In the genomic region with DNA sequence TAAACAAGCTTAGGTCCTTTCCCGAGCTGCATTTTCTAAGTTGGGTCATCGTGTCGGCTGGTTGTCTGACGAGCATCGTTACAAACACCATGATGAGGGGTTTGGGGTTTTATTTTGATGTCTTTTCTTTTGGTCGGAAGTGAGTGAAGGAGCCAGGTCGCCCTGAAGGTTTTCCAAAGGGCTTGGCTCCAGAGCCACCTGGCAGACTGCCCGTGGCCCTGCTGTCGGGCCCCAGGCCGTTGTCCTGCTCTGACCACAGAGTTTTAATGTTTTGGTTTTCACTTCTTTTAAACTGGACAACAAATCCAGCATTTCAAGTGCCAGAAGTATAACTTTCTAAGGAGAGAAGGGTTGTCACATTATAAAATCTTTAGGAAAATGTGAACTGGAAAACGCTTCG, we compare ENCODE assay signal across 19 cellular contexts.
"Had no signal": no experiment of that assay in that cellular context is flagged by ENCODE, and none has a peak within 500 bp of the region (broad histone marks: within the 10 kb centered on the region; RNA-seq: fewer than 3 reads in every experiment).

No MANE protein-coding gene starts in this region.

- H3K4me1 ChIP-seq: body of pancreas, esophagus muscularis mucosa, gastroesophageal sphincter, lower lobe of right lung, prostate gland had no signal

- H3K27me3 Mint-ChIP-seq: activated CD4-positive, alpha-beta memory T cell treated with anti-CD3 and anti-CD28 coated beads for 36 hours; activated naive CD4-positive, alpha-beta T cell treated with anti-CD3 and anti-CD28 coated beads, Interleukin-2, amount 50 U/mL, for 24 hours; effector memory CD8-positive, alpha-beta T cell; stimulated activated naive CD8-positive, alpha-beta T cell treated with anti-CD3 and anti-CD28 coated beads, Interleukin-15, amount 100 ng/mL, for 72 hours; type B pancreatic cell had no signal

- H3K9me3 Mint-ChIP-seq: activated CD4-positive, alpha-beta memory T cell treated with anti-CD3 and anti-CD28 coated beads for 36 hours; activated naive CD4-positive, alpha-beta T cell treated with anti-CD3 and anti-CD28 coated beads, Interleukin-2, amount 50 U/mL, for 24 hours; effector memory CD8-positive, alpha-beta T cell; natural killer cell; stimulated activated effector memory CD8-positive, alpha-beta T cell treated with anti-CD3 and anti-CD28 coated beads, Interleukin-12 subunit alpha, Interleukin-12 subunit beta, amount 100 ng/mL, for 72 hours; stimulated activated naive CD8-positive, alpha-beta T cell treated with anti-CD3 and anti-CD28 coated beads, Interleukin-15, amount 100 ng/mL, for 72 hours; type B pancreatic cell had no signal

- H3K27ac Mint-ChIP-seq: activated CD4-positive, alpha-beta memory T cell treated with anti-CD3 and anti-CD28 coated beads for 36 hours; activated naive CD4-positive, alpha-beta T cell treated with anti-CD3 and anti-CD28 coated beads, Interleukin-2, amount 50 U/mL, for 24 hours; effector memory CD8-positive, alpha-beta T cell; stimulated activated effector memory CD8-positive, alpha-beta T cell treated with anti-CD3 and anti-CD28 coated beads, Interleukin-12 subunit alpha, Interleukin-12 subunit beta, amount 100 ng/mL, for 72 hours; stimulated activated naive CD8-positive, alpha-beta T cell treated with anti-CD3 and anti-CD28 coated beads, Interleukin-15, amount 100 ng/mL, for 72 hours; type B pancreatic cell had no signal

- H3K4me3 ChIP-seq: body of pancreas, cardiac muscle cell, esophagus muscularis mucosa, gastroesophageal sphincter, lower lobe of right lung, prostate gland, SK-N-MC, skin epidermis had no signal

- FAIRE-seq: islet of Langerhans had no signal

- H3K4me1 Mint-ChIP-seq: activated naive CD4-positive, alpha-beta T cell treated with anti-CD3 and anti-CD28 coated beads, Interleukin-2, amount 50 U/mL, for 24 hours; stimulated activated effector memory CD8-positive, alpha-beta T cell treated with anti-CD3 and anti-CD28 coated beads, Interleukin-12 subunit alpha, Interleukin-12 subunit beta, amount 100 ng/mL, for 72 hours had no signal

- H3K9me3 ChIP-seq: body of pancreas, esophagus muscularis mucosa, gastroesophageal sphincter, lower lobe of right lung, prostate gland had no signal

- H3K4me3 Mint-ChIP-seq: activated CD4-positive, alpha-beta memory T cell treated with anti-CD3 and anti-CD28 coated beads for 36 hours; activated naive CD4-positive, alpha-beta T cell treated with anti-CD3 and anti-CD28 coated beads, Interleukin-2, amount 50 U/mL, for 24 hours; effector memory CD8-positive, alpha-beta T cell; natural killer cell; stimulated activated effector memory CD8-positive, alpha-beta T cell treated with anti-CD3 and anti-CD28 coated beads, Interleukin-12 subunit alpha, Interleukin-12 subunit beta, amount 100 ng/mL, for 72 hours; stimulated activated naive CD8-positive, alpha-beta T cell treated with anti-CD3 and anti-CD28 coated beads, Interleukin-15, amount 100 ng/mL, for 72 hours; type B pancreatic cell had no signal

- H3K27me3 ChIP-seq: body of pancreas, cardiac muscle cell, esophagus muscularis mucosa, gastroesophageal sphincter had no signal

- H3K27ac ChIP-seq: body of pancreas, cardiac muscle cell, esophagus muscularis mucosa, gastroesophageal sphincter, lower lobe of right lung, prostate gland, SK-N-MC, skin epidermis had no signal

- ATAC-seq: body of pancreas; effector memory CD8-positive, alpha-beta T cell; gastroesophageal sphincter; lower lobe of right lung; natural killer cell; stimulated activated effector memory CD8-positive, alpha-beta T cell treated with anti-CD3 and anti-CD28 coated beads, Interleukin-12 subunit alpha, Interleukin-12 subunit beta, amount 100 ng/mL, for 72 hours; stimulated activated naive CD8-positive, alpha-beta T cell treated with anti-CD3 and anti-CD28 coated beads, Interleukin-15, amount 100 ng/mL, for 72 hours had no signal

- DNase-seq: activated CD4-positive, alpha-beta memory T cell treated with anti-CD3 and anti-CD28 coated beads for 36 hours; activated CD4-positive, alpha-beta T cell treated with anti-CD3 and anti-CD28 coated beads for 48 hours; activated gamma-delta T cell treated with Interleukin-2 at 50 U/mL for 16 hours; body of pancreas; effector memory CD8-positive, alpha-beta T cell; lower lobe of right lung; natural killer cell; stimulated activated CD4-positive, alpha-beta T cell treated with anti-CD3 and anti-CD28 coated beads, Interleukin-2, amount 100 ng/mL, for 24 hours; stimulated activated naive CD8-positive, alpha-beta T cell treated with anti-CD3 and anti-CD28 coated beads, Interleukin-15, amount 100 ng/mL, for 72 hours had no signal
